ENCODE assay signal across 20 cellular contexts in genomic region chr2:74745766-74746165, GRCh38.
"Had no signal": no experiment of that assay in that cellular context is flagged by ENCODE, and none has a peak within 500 bp of the region (broad histone marks: within the 10 kb centered on the region; RNA-seq: fewer than 3 reads in every experiment).

No MANE protein-coding gene starts in this region.

- H3K4me3 ChIP-seq: coronary artery, gastrocnemius medialis, tibial nerve had no signal

- H3K36me3 ChIP-seq: gastrocnemius medialis, tibial nerve had no signal

- H3K27ac ChIP-seq: coronary artery, gastrocnemius medialis, tibial nerve had no signal

- H3K9me3 ChIP-seq: gastrocnemius medialis, tibial nerve had no signal

- H3K27me3 Mint-ChIP-seq: activated CD4-positive, alpha-beta T cell treated with anti-CD3 and anti-CD28 coated beads, Interleukin-2, amount 10 ng/mL, durations not matched to agents 7 days and 5 days had no signal

- H3K27ac Mint-ChIP-seq: activated CD4-positive, alpha-beta T cell treated with anti-CD3 and anti-CD28 coated beads, Interleukin-2, amount 10 ng/mL, durations not matched to agents 7 days and 5 days; activated CD8-positive, alpha-beta T cell treated with anti-CD3 and anti-CD28 coated beads, Interleukin-2, amount 10 ng/mL, durations not matched to agents 7 days and 5 days; activated naive CD4-positive, alpha-beta T cell treated with anti-CD3 and anti-CD28 coated beads for 36 hours; nephron; stimulated activated naive CD8-positive, alpha-beta T cell treated with anti-CD3 and anti-CD28 coated beads, Interleukin-15, Interleukin-2, amounts not matched to agents 100 ng/mL and 50 ng/mL, for 24 hours had no signal

- H3K4me3 Mint-ChIP-seq: activated CD4-positive, alpha-beta T cell treated with anti-CD3 and anti-CD28 coated beads, Interleukin-2, amount 10 ng/mL, durations not matched to agents 7 days and 5 days; activated CD8-positive, alpha-beta T cell treated with anti-CD3 and anti-CD28 coated beads, Interleukin-2, amount 10 ng/mL, durations not matched to agents 7 days and 5 days; activated naive CD4-positive, alpha-beta T cell treated with anti-CD3 and anti-CD28 coated beads for 36 hours; activated T-cell treated with anti-CD3 and anti-CD28 coated beads, Interleukin-2, amount 50 U/mL, for 4 hours; brain; central memory CD8-positive, alpha-beta T cell; nephron; stimulated activated naive CD8-positive, alpha-beta T cell treated with anti-CD3 and anti-CD28 coated beads, Interleukin-15, Interleukin-2, amounts not matched to agents 100 ng/mL and 50 ng/mL, for 24 hours had no signal

- H3K9me3 Mint-ChIP-seq: activated CD4-positive, alpha-beta T cell treated with anti-CD3 and anti-CD28 coated beads, Interleukin-2, amount 10 ng/mL, durations not matched to agents 7 days and 5 days; activated naive CD4-positive, alpha-beta T cell treated with anti-CD3 and anti-CD28 coated beads for 36 hours; activated T-cell treated with anti-CD3 and anti-CD28 coated beads, Interleukin-2, amount 50 U/mL, for 4 hours; central memory CD8-positive, alpha-beta T cell; nephron; stimulated activated naive CD8-positive, alpha-beta T cell treated with anti-CD3 and anti-CD28 coated beads, Interleukin-15, Interleukin-2, amounts not matched to agents 100 ng/mL and 50 ng/mL, for 24 hours had no signal

- H3K36me3 Mint-ChIP-seq: brain had no signal

- ATAC-seq: activated CD8-positive, alpha-beta T cell treated with anti-CD3 and anti-CD28 coated beads, Interleukin-2, amount 10 ng/mL, durations not matched to agents 7 days and 5 days; activated T-cell treated with anti-CD3 and anti-CD28 coated beads, Interleukin-2, amount 50 U/mL, for 4 hours; gastrocnemius medialis had no signal

- H3K4me1 ChIP-seq: tibial nerve had no signal

- H3K27me3 ChIP-seq: gastrocnemius medialis, tibial nerve had no signal

- DNase-seq: activated CD4-positive, alpha-beta T cell treated with anti-CD3 and anti-CD28 coated beads, Interleukin-2, amount 10 ng/mL, durations not matched to agents 7 days and 5 days; activated CD8-positive, alpha-beta memory T cell treated with anti-CD3 and anti-CD28 coated beads, Interleukin-2, amount 50 U/mL, for 4 hours; activated CD8-positive, alpha-beta T cell treated with anti-CD3 and anti-CD28 coated beads, Interleukin-2, amount 10 ng/mL, durations not matched to agents 7 days and 5 days; activated naive CD4-positive, alpha-beta T cell treated with anti-CD3 and anti-CD28 coated beads for 36 hours; activated T-cell treated with anti-CD3 and anti-CD28 coated beads, Interleukin-2, amount 50 U/mL, for 4 hours; erythroblast; gastrocnemius medialis; head of caudate nucleus; kidney glomerular epithelial cell; nucleus accumbens; retina; stimulated activated CD4-positive, alpha-beta T cell treated with anti-CD3 and anti-CD28 coated beads, Interleukin-2, amount 100 ng/mL, for 24 hours; T-helper 1 cell; T-helper 9 cell had no signal

- H3K4me1 Mint-ChIP-seq: activated CD4-positive, alpha-beta T cell treated with anti-CD3 and anti-CD28 coated beads, Interleukin-2, amount 10 ng/mL, durations not matched to agents 7 days and 5 days; central memory CD8-positive, alpha-beta T cell had no signal
